ENCODE assay signal across 12 cellular contexts in genomic region chr10:26543567-26544306, GRCh38.
DNase-seq lines count a peak whose midpoint lies in the region; ATAC-seq lines count a peak whose summit lies in the region.
"Had no signal": no experiment of that assay in that cellular context is flagged by ENCODE, and none has a peak within 500 bp of the region (broad histone marks: within the 10 kb centered on the region; RNA-seq: fewer than 3 reads in every experiment).

No MANE protein-coding gene starts in this region.

- no peaks in the 10 kb centered on the region for H3K27me3 ChIP-seq in naive thymus-derived CD4-positive, alpha-beta T cell (ENCODE audit: control insufficient read depth in 2 of 2, insufficient read depth in 2 of 2, low read length in 2 of 2)
- H3K27me3 ChIP-seq: uterus had no signal

- H3K9me3 Mint-ChIP-seq in naive thymus-derived CD4-positive, alpha-beta T cell, result peaks cover 0 to 10% (median 4%) of the 10 kb centered on the region in 11 donors

- CTCF ChIA-PET in naive thymus-derived CD4-positive, alpha-beta T cell (lab: Charles Lee), result no interaction called here

- ATAC-seq in GM18858 (IDR thresholded peaks at IDR 0.05; ENCODE audit: unreplicated experiment), result peak; percentile 75
- ATAC-seq in GM21529 (IDR thresholded peaks at IDR 0.05; ENCODE audit: unreplicated experiment), result peak; percentile 84
- ATAC-seq in HG03432 (IDR thresholded peaks at IDR 0.05; ENCODE audit: unreplicated experiment), result peak; percentile 77
- ATAC-seq in naive thymus-derived CD4-positive, alpha-beta T cell, result no peak
- ATAC-seq: heart right ventricle had no signal

- H3K36me3 ChIP-seq in naive thymus-derived CD4-positive, alpha-beta T cell (ENCODE audit: control insufficient read depth in 2 of 3, insufficient read depth in 3 of 3, low read length in 3 of 3), result peaks cover 9 to 75% (median 15%) of the 10 kb centered on the region in 3 experiments
- H3K36me3 ChIP-seq: uterus had no signal

- no peaks in the 10 kb centered on the region for H3K27me3 Mint-ChIP-seq in naive thymus-derived CD4-positive, alpha-beta T cell

- H3K4me1 ChIP-seq in naive thymus-derived CD4-positive, alpha-beta T cell (ENCODE audit: control insufficient read depth in 2 of 2, insufficient read depth in 2 of 2, low read length in 2 of 2), result no peaks in the 10 kb centered on the region
- H3K4me1 ChIP-seq: uterus had no signal

- DNase-seq in naive thymus-derived CD4-positive, alpha-beta T cell, result no peak
- DNase-seq in NOMO-1 treated with DMSO at 0.1 percent for 48 hours (lab: John Stamatoyannopoulos, UW; ENCODE audit: unreplicated experiment) (no peak), NCI-H345 treated with DMSO at 0.1 percent for 48 hours (lab: John Stamatoyannopoulos, UW; ENCODE audit: unreplicated experiment) (no peak), occipital lobe (lab: John Stamatoyannopoulos, UW) (no peak), NCI-H1092 treated with DMSO at 0.1 percent for 48 hours (lab: John Stamatoyannopoulos, UW) (no peak)
- DNase-seq: cortex of kidney, DMS53, heart right ventricle, uterus had no signal

- POLR2A ChIA-PET in naive thymus-derived CD4-positive, alpha-beta T cell (lab: Charles Lee), result no interaction called here

- H3K4me3 Mint-ChIP-seq in naive thymus-derived CD4-positive, alpha-beta T cell, result no peak overlapping the region

- intact Hi-C loops in naive thymus-derived CD4-positive, alpha-beta T cell (cut with micrococcal nuclease), result loop anchor here in 1 of 2 donors (5.0 kb wide), 1 partner anchor 41 kb away; no protein-coding TSS in a partner anchor

- no peak overlapping the region for H3K4me3 ChIP-seq in naive thymus-derived CD4-positive, alpha-beta T cell (ENCODE audit: low read length)
- H3K4me3 ChIP-seq: heart right ventricle, uterus had no signal

- peaks cover 0 to 2% (median 0%) of the 10 kb centered on the region in 3 experiments for H3K9me3 ChIP-seq in naive thymus-derived CD4-positive, alpha-beta T cell (ENCODE audit: control insufficient read depth in 2 of 3, low read length in 3 of 3)
- H3K9me3 ChIP-seq: uterus had no signal

- H3K36me3 Mint-ChIP-seq in naive thymus-derived CD4-positive, alpha-beta T cell, result peaks cover 14 to 80% (median 58%) of the 10 kb centered on the region in 5 donors

- peak overlapping the region; percentile 47 to 95 (median 82) for H3K27ac Mint-ChIP-seq in naive thymus-derived CD4-positive, alpha-beta T cell

- peaks cover 14 to 37% (median 27%) of the 10 kb centered on the region in 7 donors for H3K4me1 Mint-ChIP-seq in naive thymus-derived CD4-positive, alpha-beta T cell

- no peak overlapping the region for H3K27ac ChIP-seq in naive thymus-derived CD4-positive, alpha-beta T cell (ENCODE audit: low read depth, low read length)
- H3K27ac ChIP-seq: heart right ventricle, uterus had no signal
